21 cellular contexts compared by ENCODE assay signal in genomic region chr7:13830604-13830915, GRCh38.
A peak's percentile ranks its signal among the peaks of the same experiment; 100 is the strongest.
DNase-seq lines count a peak whose midpoint lies in the region; ATAC-seq, FAIRE-seq and TF ChIP-seq lines count a peak whose summit lies in the region.
"Had no signal": no experiment of that assay in that cellular context is flagged by ENCODE, and none has a peak within 500 bp of the region (broad histone marks: within the 10 kb centered on the region; RNA-seq: fewer than 3 reads in every experiment).

No MANE protein-coding gene starts in this region.

- H3K9ac ChIP-seq in H9 (ENCODE audit: extremely low read depth, insufficient read length, low read length) = no peak overlapping the region

- TF ChIP-seq EP300 in transverse colon (IDR thresholded peaks at IDR 0.05; ENCODE audit: low read depth) = no peak

- H2AK5ac ChIP-seq in H9 (ENCODE audit: insufficient read length, low read length) = no peak overlapping the region

- no peaks in the 10 kb centered on the region for H4K20me1 ChIP-seq in H9 (ENCODE audit: control insufficient read depth, insufficient read depth, insufficient read length)

- in situ Hi-C loops in transverse colon (cut with MboI; ENCODE audit: low pct_ligation_motif_present in 1 of 4, low pct_unique_long_range_greater_than_20kb in 1 of 4, low sequenced_read_pairs in 3 of 4) = no loop called here

- no peak overlapping the region for H4K91ac ChIP-seq in H9 (ENCODE audit: insufficient read length, low read depth, low read length)

- no peak overlapping the region for H2BK15ac ChIP-seq in H9 (ENCODE audit: low read depth, low read length)

- TF ChIP-seq POLR2A in transverse colon (IDR thresholded peaks at IDR 0.05) = no peak

- H3K18ac ChIP-seq in H9 (ENCODE audit: insufficient read length, low read depth, low read length) = no peak overlapping the region

- H3K27ac ChIP-seq in H9 (ENCODE audit: insufficient read length, low read depth, low read length) = peak overlapping the region; percentile 16
- peak overlapping the region; percentile 8 for H3K27ac ChIP-seq in mesodermal cell (ENCODE audit: low read depth, low read length, severe bottlenecking)
- H3K27ac ChIP-seq in transverse colon = no peak overlapping the region
- H3K27ac ChIP-seq: psoas muscle, testis had no signal

- no peaks in the 10 kb centered on the region for H3K23me2 ChIP-seq in H9 (ENCODE audit: insufficient read length, low read depth, low read length, poor library complexity, severe bottlenecking)

- peaks cover 32 to 34% of the 10 kb centered on the region in 2 experiments for H3K4me1 Mint-ChIP-seq in H9
- H3K4me1 Mint-ChIP-seq: activated CD4-positive, alpha-beta T cell treated with anti-CD3 and anti-CD28 coated beads for 36 hours had no signal

- no peak for DNase-seq in H9
- DNase-seq in NCI-H446 (lab: John Stamatoyannopoulos, UW) = peak; percentile 33 to 55
- DNase-seq in cardiac fibroblast (ENCODE audit: low read depth in 2 of 2) = peak; percentile 51 to 73
- no peak for DNase-seq in D721Med (ENCODE audit: insufficient read length, low spot score)
- no peak for DNase-seq in transverse colon
- DNase-seq: activated CD4-positive, alpha-beta T cell treated with anti-CD3 and anti-CD28 coated beads for 36 hours; activated effector memory CD4-positive, alpha-beta T cell treated with Interleukin-2 at 50 U/mL for 16 hours; erythroblast; hypothalamus; kidney; mesendoderm; nephron progenitor cell; psoas muscle; stimulated activated CD4-positive, alpha-beta T cell treated with anti-CD3 and anti-CD28 coated beads, Interleukin-12 subunit alpha, Interleukin-12 subunit beta, amount 100 ng/mL, for 4 hours; T1000; testis had no signal

- no peaks in the 10 kb centered on the region for H3K27me3 Mint-ChIP-seq in H9 (ENCODE audit: low read depth)
- H3K27me3 Mint-ChIP-seq: activated CD4-positive, alpha-beta T cell treated with anti-CD3 and anti-CD28 coated beads for 36 hours had no signal

- H3K27ac Mint-ChIP-seq in H9 = no peak overlapping the region
- H3K27ac Mint-ChIP-seq: activated CD4-positive, alpha-beta T cell treated with anti-CD3 and anti-CD28 coated beads for 36 hours; nephron progenitor cell; stimulated activated effector memory CD8-positive, alpha-beta T cell treated with anti-CD3 and anti-CD28 coated beads, Interleukin-12 subunit alpha, Interleukin-12 subunit beta, amount 100 ng/mL, for 72 hours had no signal

- H3K4me3 ChIP-seq in cardiac fibroblast (replicated peaks in 1 of 2; ENCODE audit: low read depth in 2 of 2, low read length in 2 of 2) (no peak overlapping the region), mesodermal cell (ENCODE audit: extremely low read depth, insufficient read depth, low read length, poor library complexity, severe bottlenecking) (no peak overlapping the region), transverse colon (no peak overlapping the region)
- H3K4me3 ChIP-seq: psoas muscle, testis had no signal

- WGBS in H9 (ENCODE audit: extremely low coverage, insufficient read length, low lambda C conversion rate) = no CpG with 5 or more reads among the region's 2 CpGs
- 80% methylated on average over 1 of the region's 2 CpGs; no CpG with 5 or more reads in 1 of the 2 experiments for WGBS in mesodermal cell (ENCODE audit: insufficient coverage in 2 of 2), 2 experiments
- 38 to 47% methylated on average over 2 of the region's 2 CpGs for WGBS in transverse colon (ENCODE audit: low coverage in 1 of 2), 2 donors

- H3T11ph ChIP-seq in H9 (ENCODE audit: low read length) = no peak overlapping the region

- no peaks in the 10 kb centered on the region for H3K9me3 Mint-ChIP-seq in H9
- H3K9me3 Mint-ChIP-seq: nephron progenitor cell; stimulated activated effector memory CD8-positive, alpha-beta T cell treated with anti-CD3 and anti-CD28 coated beads, Interleukin-12 subunit alpha, Interleukin-12 subunit beta, amount 100 ng/mL, for 72 hours had no signal

- H2AFZ ChIP-seq in H9 (ENCODE audit: low read length) = peak overlapping the region; percentile 32

- H3K36me3 Mint-ChIP-seq in H9 (ENCODE audit: insufficient read depth in 1 of 3, low read depth in 3 of 3) = no peaks in the 10 kb centered on the region
- H3K36me3 Mint-ChIP-seq: stimulated activated effector memory CD8-positive, alpha-beta T cell treated with anti-CD3 and anti-CD28 coated beads, Interleukin-12 subunit alpha, Interleukin-12 subunit beta, amount 100 ng/mL, for 72 hours had no signal

- no peak overlapping the region for H3K4me3 Mint-ChIP-seq in H9
- H3K4me3 Mint-ChIP-seq: activated CD4-positive, alpha-beta T cell treated with anti-CD3 and anti-CD28 coated beads for 36 hours; nephron progenitor cell; stimulated activated effector memory CD8-positive, alpha-beta T cell treated with anti-CD3 and anti-CD28 coated beads, Interleukin-12 subunit alpha, Interleukin-12 subunit beta, amount 100 ng/mL, for 72 hours had no signal

- no peak overlapping the region for H2BK20ac ChIP-seq in H9 (ENCODE audit: low read depth, low read length, poor library complexity, severe bottlenecking)

- H3K9me3 ChIP-seq in H9 (ENCODE audit: control insufficient read depth, low read depth, low read length) (no peaks in the 10 kb centered on the region), mesodermal cell (ENCODE audit: control insufficient read depth, low read length) (no peaks in the 10 kb centered on the region), transverse colon (no peaks in the 10 kb centered on the region)
- H3K9me3 ChIP-seq: psoas muscle, testis had no signal

- H4K8ac ChIP-seq in H9 (replicated peaks; ENCODE audit: insufficient read length, low read depth, low read length) = no peak overlapping the region

- no peaks in the 10 kb centered on the region for H3K79me1 ChIP-seq in H9 (ENCODE audit: insufficient read depth, low read depth, low read length, poor library complexity, severe bottlenecking)

- no peak overlapping the region for H2BK5ac ChIP-seq in H9 (ENCODE audit: insufficient read length, low read length)

- intact Hi-C loops in transverse colon (cut with DNase I; ENCODE audit: low total_unique reads) = no loop called here

- TF ChIP-seq CTCF in H9 (conservative IDR thresholded peaks at IDR 0.05) (no peak), cardiac fibroblast (IDR thresholded peaks at IDR 0.05; ENCODE audit: low read depth, low read length) (no peak), D721Med (IDR thresholded peaks at IDR 0.05; ENCODE audit: insufficient read depth, missing control alignments) (no peak), transverse colon (IDR thresholded peaks at IDR 0.05) (no peak)

- no peak overlapping the region for H2BK12ac ChIP-seq in H9 (ENCODE audit: insufficient read length, low read depth, low read length)

- H3K56ac ChIP-seq in H9 (ENCODE audit: insufficient read length, low read depth, low read length) = no peak overlapping the region

- H3K4me1 ChIP-seq in H9 (ENCODE audit: insufficient read depth, low read length) = peaks cover 8% of the 10 kb centered on the region; the same call in 1 of the 2 replicates
- H3K4me1 ChIP-seq in mesodermal cell (ENCODE audit: control insufficient read depth, insufficient read depth, low read length, poor library complexity, severe bottlenecking) = peaks cover 30% of the 10 kb centered on the region
- H3K4me1 ChIP-seq in transverse colon = peaks cover 0 to 7% (median 0%) of the 10 kb centered on the region in 4 donors
- H3K4me1 ChIP-seq: psoas muscle, testis had no signal

- no peak overlapping the region for H3K23ac ChIP-seq in H9 (ENCODE audit: insufficient read length, low read depth, low read length)

- H4K5ac ChIP-seq in H9 (ENCODE audit: insufficient read length, low read depth, low read length) = no peak overlapping the region

- no peak overlapping the region for H2BK120ac ChIP-seq in H9 (ENCODE audit: low read depth, low read length, poor library complexity, severe bottlenecking)

- H3K27me3 ChIP-seq in H9 (ENCODE audit: insufficient read depth, low read length) (no peaks in the 10 kb centered on the region), transverse colon (no peaks in the 10 kb centered on the region)
- H3K27me3 ChIP-seq: testis had no signal

- no peak overlapping the region for H3K4ac ChIP-seq in H9 (ENCODE audit: low read depth, low read length)

- FAIRE-seq in D721Med (lab: Jason Lieb, UNC) = no peak
- FAIRE-seq: HTR-8/SVneo, kidney had no signal

- no peak overlapping the region for H3K14ac ChIP-seq in H9 (ENCODE audit: insufficient read depth, low read length)

- ATAC-seq in GM18870 (IDR thresholded peaks at IDR 0.05; ENCODE audit: unreplicated experiment) = no peak
- no peak for ATAC-seq in HG03175 (IDR thresholded peaks at IDR 0.05; ENCODE audit: unreplicated experiment)
- ATAC-seq: activated CD4-positive, alpha-beta T cell treated with anti-CD3 and anti-CD28 coated beads for 36 hours; psoas muscle; stimulated activated effector memory CD8-positive, alpha-beta T cell treated with anti-CD3 and anti-CD28 coated beads, Interleukin-12 subunit alpha, Interleukin-12 subunit beta, amount 100 ng/mL, for 72 hours had no signal

- H3K36me3 ChIP-seq in mesodermal cell (ENCODE audit: control insufficient read depth, insufficient read depth, low read length) = no peaks in the 10 kb centered on the region
- no peaks in the 10 kb centered on the region for H3K36me3 ChIP-seq in transverse colon

- H3K4me2 ChIP-seq in H9 (ENCODE audit: insufficient read depth, insufficient read length, low read length) = no peak overlapping the region

- H3K79me2 ChIP-seq in H9 (ENCODE audit: insufficient read depth, low read length) = no peaks in the 10 kb centered on the region

Comparison
In these comparisons a context has a peak if more than half of its experiments do, and no peak if none do; other contexts are left out.
1. DNase-seq: peak in NCI-H446 (2 of 2) and cardiac fibroblast (2 of 2); none in H9 (single experiment), D721Med (single experiment) and transverse colon (single experiment).
2. H3K27ac ChIP-seq: peak in H9 (single experiment) and mesodermal cell (single experiment); none in transverse colon (0 of 4).